Comparison of ENCODE assay signal across 22 cellular contexts in the genomic region with DNA sequence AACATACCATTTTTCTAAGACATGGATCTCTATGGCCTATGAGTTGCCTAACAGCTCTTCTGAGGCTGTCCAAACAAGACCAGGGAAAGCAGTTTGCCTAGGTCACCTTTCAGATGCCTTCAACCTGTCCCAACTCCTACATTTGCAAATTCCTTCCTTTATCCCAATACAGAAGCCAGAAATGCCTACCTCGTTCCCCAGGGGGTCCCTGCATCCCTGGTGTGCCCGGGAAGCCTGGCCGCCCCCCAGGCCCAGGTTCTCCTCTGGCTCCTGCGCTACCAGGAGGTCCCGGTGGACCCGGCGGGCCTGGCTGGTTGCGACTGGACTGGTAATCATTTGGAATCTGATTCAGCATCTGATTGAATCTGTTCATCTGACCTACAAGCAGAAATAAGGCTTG.
"Had no signal": no experiment of that assay in that cellular context is flagged by ENCODE, and none has a peak within 500 bp of the region (broad histone marks: within the 10 kb centered on the region; RNA-seq: fewer than 3 reads in every experiment).

No MANE protein-coding gene starts in this region.

- DNase-seq: activated CD4-positive, alpha-beta memory T cell treated with anti-CD3 and anti-CD28 coated beads for 36 hours; activated CD4-positive, alpha-beta T cell treated with anti-CD3 and anti-CD28 coated beads, Interleukin-2, amount 10 ng/mL, durations not matched to agents 7 days and 5 days; activated CD4-positive, CD25-positive, alpha-beta regulatory T cell; activated CD8-positive, alpha-beta memory T cell treated with anti-CD3 and anti-CD28 coated beads for 24 hours; activated gamma-delta T cell treated with Interleukin-2 at 50 U/mL for 16 hours; activated naive CD4-positive, alpha-beta T cell treated with anti-CD3 and anti-CD28 coated beads, Interleukin-2, amount 10 ng/mL, durations not matched to agents 7 days and 5 days; activated naive CD8-positive, alpha-beta T cell treated with anti-CD3 and anti-CD28 coated beads for 36 hours; activated T-cell treated with anti-CD3 and anti-CD28 coated beads for 4 hours; activated T-cell treated with anti-CD3 and anti-CD28 coated beads, Interleukin-2, amount 50 U/mL, for 72 hours; brain microvascular endothelial cell; MM.1S; NCI-H1105; NCI-H1436; NCI-H1694 treated with DMSO at 0.1 percent for 48 hours; NCI-H2029 treated with DMSO at 0.1 percent for 48 hours; NCI-H446; NCI-H524; PC-3; SIG-M5; T-helper 17 cell; T1000 had no signal

- H3K27me3 ChIP-seq: brain microvascular endothelial cell, cardiac muscle cell had no signal

- H3K4me3 ChIP-seq: cardiac muscle cell had no signal

- H3K36me3 ChIP-seq: cardiac muscle cell had no signal

- H3K27ac ChIP-seq: brain microvascular endothelial cell, cardiac muscle cell had no signal

- ATAC-seq: activated T-cell treated with anti-CD3 and anti-CD28 coated beads, Interleukin-2, amount 50 U/mL, for 72 hours; PC-3; T-helper 17 cell had no signal
